ENCODE assay signal across 21 cellular contexts in the genomic region with DNA sequence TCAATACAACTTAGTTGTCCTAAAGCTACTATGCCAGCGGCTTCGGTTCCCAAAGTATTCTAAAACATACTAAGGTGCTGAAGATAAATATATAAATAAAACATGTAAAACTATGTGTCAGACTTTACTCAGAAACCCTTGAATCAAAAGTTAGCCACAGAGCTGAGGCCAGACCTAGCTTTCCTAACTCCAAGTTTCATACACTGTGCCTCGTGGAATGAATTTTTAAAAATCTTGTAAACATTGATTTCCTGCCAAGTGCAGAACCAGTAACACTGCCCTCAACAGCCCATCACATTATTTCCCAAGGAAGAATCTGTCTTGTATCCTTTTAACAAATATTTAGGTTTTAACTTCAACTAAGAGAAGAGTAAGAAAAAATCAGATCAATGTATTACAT. TPM values are rescaled to one million over a fixed set of nuclear protein-coding genes. Genes with fewer than 3 reads are reported as not detected.
DNase-seq lines count a peak whose midpoint lies in the region; ATAC-seq, FAIRE-seq and TF ChIP-seq lines count a peak whose summit lies in the region.
"Had no signal": no experiment of that assay in that cellular context is flagged by ENCODE, and none has a peak within 500 bp of the region (broad histone marks: within the 10 kb centered on the region; RNA-seq: fewer than 3 reads in every experiment).

No MANE protein-coding gene starts in this region.

- H3K4me1 ChIP-seq in gastrocnemius medialis = no peaks in the 10 kb centered on the region

- H3K27ac ChIP-seq in gastrocnemius medialis (no peak overlapping the region), RWPE1 (no peak overlapping the region)
- H3K27ac ChIP-seq: C4-2B, cardiac muscle cell, KMS-11, SJSA1 had no signal

- no peaks in the 10 kb centered on the region for H3K27me3 ChIP-seq in gastrocnemius medialis
- H3K27me3 ChIP-seq: cardiac muscle cell, esophagus squamous epithelium, SJSA1 had no signal

- no peak for TF ChIP-seq CTCF in fibroblast of pulmonary artery (IDR thresholded peaks at IDR 0.05; ENCODE audit: low read length, missing control alignments)
- TF ChIP-seq CTCF in gastrocnemius medialis (IDR thresholded peaks at IDR 0.05 in 4 of 5, conservative IDR thresholded peaks at IDR 0.05 in 1 of 5) = no peak
- no peak for TF ChIP-seq CTCF in RWPE1 (conservative IDR thresholded peaks at IDR 0.05; ENCODE audit: low read depth)

- H3K36me3 ChIP-seq in gastrocnemius medialis = peaks cover 0 to 64% of the 10 kb centered on the region in 2 donors

- CTCF ChIA-PET in RWPE1 (lab: Yijun Ruan, JAX) = no interaction called here

- DNase-seq in ELR (ENCODE audit: low read depth) (peak; percentile 64), amniotic epithelial cell (ENCODE audit: low read depth) (peak; percentile 92), fibroblast of pulmonary artery (ENCODE audit: low read depth) (peak; percentile 47), sciatic nerve (ENCODE audit: low spot score) (no peak), NAMALWA (ENCODE audit: low spot score) (no peak), GM12891 (ENCODE audit: insufficient read length, low spot score) (no peak), gastrocnemius medialis (no peak), RWPE1 (ENCODE audit: low spot score) (no peak)
- DNase-seq: activated CD4-positive, alpha-beta T cell treated with anti-CD3 and anti-CD28 coated beads for 1 hour; DMS153; esophagus squamous epithelium; naive B cell; NCI-H748 treated with DMSO at 0.1 percent for 48 hours; OCI-M1; posterior cingulate gyrus; trophoblast cell had no signal

- no peak for FAIRE-seq in GM12891 (lab: Jason Lieb, UNC)
- FAIRE-seq: H54 had no signal

- H3K4me3 ChIP-seq in fibroblast of pulmonary artery (replicated peaks; ENCODE audit: low read depth, low read length) = no peak overlapping the region
- H3K4me3 ChIP-seq in gastrocnemius medialis = no peak overlapping the region
- H3K4me3 ChIP-seq: cardiac muscle cell, esophagus squamous epithelium, SJSA1 had no signal

- no peaks in the 10 kb centered on the region for H3K9me3 ChIP-seq in gastrocnemius medialis
- H3K9me3 ChIP-seq: esophagus squamous epithelium, SJSA1 had no signal

- ATAC-seq in sciatic nerve (peak; percentile 49), gastrocnemius medialis (no peak)

- POLR2A ChIA-PET in RWPE1 (lab: Yijun Ruan, JAX; ENCODE audit: low non-redundant PET) = no interaction called here

- TF ChIP-seq POLR2A in GM12891 (IDR thresholded peaks at IDR 0.05; ENCODE audit: low read depth, low read length) = no peak
- no peak for TF ChIP-seq POLR2A in gastrocnemius medialis (IDR thresholded peaks at IDR 0.05)

- in situ Hi-C loops in gastrocnemius medialis (cut with MboI; ENCODE audit: low sequenced_read_pairs in 4 of 4) = no loop called here

- intact Hi-C loops in sciatic nerve (cut with DNase I) (no loop called here), gastrocnemius medialis (cut with DNase I; ENCODE audit: low total_unique reads) (no loop called here)

TF ChIP-seq in GM12891, 5 proteins besides CTCF, POLR2A, EP300 and RAD21:
- TF ChIP-seq TAF1 (IDR thresholded peaks at IDR 0.05; ENCODE audit: low read depth, low read length) (no peak), SPI1 (IDR thresholded peaks at IDR 0.05; ENCODE audit: low read depth, low read length) (no peak), POLR2AphosphoS5 (IDR thresholded peaks at IDR 0.05; ENCODE audit: low read depth, low read length) (no peak), PAX5 (IDR thresholded peaks at IDR 0.05; ENCODE audit: insufficient read depth, low read length, severe bottlenecking) (no peak), POU2F2 (IDR thresholded peaks at IDR 0.05; ENCODE audit: low read depth, low read length) (no peak)
TF ChIP-seq in GM12891: peak in this region for 0.

RNA-seq across cellular contexts. Expression of a gene that starts 36.4 kb away (rescaled TPM):
- total RNA-seq in sciatic nerve = 30.6 TPM
- polyA plus RNA-seq in GM12891 (2012; ENCODE audit: low read depth, missing spikeins) = 12.5 TPM
- 1 to 10 TPM; 2.1 to 9.7 (median 3.8) TPM for total RNA-seq in gastrocnemius medialis

Comparison
In these comparisons a context has a peak if more than half of its experiments do, and no peak if none do; other contexts are left out.
1. DNase-seq: peak in ELR (single experiment), amniotic epithelial cell (single experiment) and fibroblast of pulmonary artery (single experiment); none in sciatic nerve (single experiment), NAMALWA (single experiment), GM12891 (single experiment), gastrocnemius medialis (0 of 2) and RWPE1 (single experiment).